1 cellular context compared by ENCODE assay signal in the genomic region with DNA sequence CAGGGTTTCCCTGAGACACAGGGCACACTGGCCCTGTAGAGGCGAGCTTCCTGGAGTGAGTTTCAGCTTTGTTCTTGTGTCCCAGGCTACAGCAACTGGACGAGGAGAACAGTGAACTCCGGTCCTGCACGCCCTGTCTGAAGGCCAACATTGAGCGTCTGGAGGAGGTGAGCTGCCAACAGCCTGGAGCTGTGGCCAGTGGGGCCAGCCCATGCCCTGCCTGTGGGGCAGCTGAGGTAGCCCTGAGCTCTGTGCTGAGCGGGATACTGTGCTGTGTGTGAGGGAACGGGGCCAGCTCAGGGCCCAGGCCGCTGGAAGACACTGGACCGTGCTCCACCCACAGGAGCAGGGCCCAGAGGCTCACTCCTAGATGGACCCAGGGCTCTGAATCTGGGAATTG.
TF ChIP-seq lines count a peak whose summit lies in the region.

No MANE protein-coding gene starts in this region.

TF ChIP-seq in SK-N-SH treated with all-trans-retinoic acid at 6 μM for 48 hours, 23 proteins besides CTCF, POLR2A, EP300 and RAD21 (continued from another document):
- TF ChIP-seq, protein P1, sequence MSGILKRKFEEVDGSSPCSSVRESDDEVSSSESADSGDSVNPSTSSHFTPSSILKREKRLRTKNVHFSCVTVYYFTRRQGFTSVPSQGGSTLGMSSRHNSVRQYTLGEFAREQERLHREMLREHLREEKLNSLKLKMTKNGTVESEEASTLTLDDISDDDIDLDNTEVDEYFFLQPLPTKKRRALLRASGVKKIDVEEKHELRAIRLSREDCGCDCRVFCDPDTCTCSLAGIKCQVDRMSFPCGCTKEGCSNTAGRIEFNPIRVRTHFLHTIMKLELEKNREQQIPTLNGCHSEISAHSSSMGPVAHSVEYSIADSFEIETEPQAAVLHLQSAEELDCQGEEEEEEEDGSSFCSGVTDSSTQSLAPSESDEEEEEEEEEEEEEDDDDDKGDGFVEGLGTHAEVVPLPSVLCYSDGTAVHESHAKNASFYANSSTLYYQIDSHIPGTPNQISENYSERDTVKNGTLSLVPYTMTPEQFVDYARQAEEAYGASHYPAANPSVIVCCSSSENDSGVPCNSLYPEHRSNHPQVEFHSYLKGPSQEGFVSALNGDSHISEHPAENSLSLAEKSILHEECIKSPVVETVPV (CRISPR knock-in tag; IDR thresholded peaks at IDR 0.05) = no peak
- TF ChIP-seq OSR1 (CRISPR knock-in tag; IDR thresholded peaks at IDR 0.05) = no peak
- no peak for TF ChIP-seq RARB (CRISPR knock-in tag; IDR thresholded peaks at IDR 0.05)
- TF ChIP-seq CSDC2 (CRISPR knock-in tag; IDR thresholded peaks at IDR 0.05) = no peak
- TF ChIP-seq TCF4 (CRISPR knock-in tag; IDR thresholded peaks at IDR 0.05; ENCODE audit: borderline replicate concordance) = no peak
- no peak for TF ChIP-seq TOX (CRISPR knock-in tag; IDR thresholded peaks at IDR 0.05; ENCODE audit: borderline replicate concordance)
- no peak for TF ChIP-seq ZNF70 (CRISPR knock-in tag; IDR thresholded peaks at IDR 0.05)
- TF ChIP-seq GLIS3 (CRISPR knock-in tag; IDR thresholded peaks at IDR 0.05) = no peak
- no peak for TF ChIP-seq ZNF8 (CRISPR knock-in tag; IDR thresholded peaks at IDR 0.05)
- no peak for TF ChIP-seq ISL1 (CRISPR knock-in tag; IDR thresholded peaks at IDR 0.05)
- no peak for TF ChIP-seq POU6F1 (CRISPR knock-in tag; IDR thresholded peaks at IDR 0.05; ENCODE audit: borderline replicate concordance, low read depth)
